In the genomic region with DNA sequence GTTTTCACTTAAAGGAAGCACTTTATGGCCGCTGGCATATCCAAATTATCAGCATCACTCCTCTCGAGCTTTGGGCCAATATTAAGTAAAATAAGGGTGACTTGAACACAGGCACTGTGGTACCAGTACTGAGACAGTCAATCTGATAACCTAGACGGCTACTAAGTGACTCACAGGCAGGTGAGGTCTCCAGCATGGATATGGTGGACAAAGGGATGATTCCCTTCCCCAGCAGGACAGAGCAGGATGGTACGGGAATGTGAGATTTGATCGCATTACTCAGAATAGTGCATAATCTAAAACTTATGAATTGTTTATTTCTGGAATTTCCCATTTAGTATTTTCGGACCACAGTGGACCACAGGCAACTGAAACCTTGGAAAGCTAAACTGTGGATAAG, we compare ENCODE assay signal across 34 cellular contexts.
"Had no signal": no experiment of that assay in that cellular context is flagged by ENCODE, and none has a peak within 500 bp of the region (broad histone marks: within the 10 kb centered on the region; RNA-seq: fewer than 3 reads in every experiment).

No MANE protein-coding gene starts in this region.

- H3K4me3 Mint-ChIP-seq: activated CD4-positive, alpha-beta memory T cell treated with anti-CD3 and anti-CD28 coated beads for 36 hours; activated CD4-positive, alpha-beta T cell treated with anti-CD3 and anti-CD28 coated beads for 36 hours; activated CD4-positive, alpha-beta T cell treated with anti-CD3 and anti-CD28 coated beads, Interleukin-2, amount 10 ng/mL, durations not matched to agents 24 days and 14 days; activated CD8-positive, alpha-beta memory T cell treated with anti-CD3 and anti-CD28 coated beads, Interleukin-2, amount 10 ng/mL, durations not matched to agents 7 days and 5 days; activated CD8-positive, alpha-beta T cell treated with anti-CD3 and anti-CD28 coated beads, Interleukin-2, amount 10 ng/mL, durations not matched to agents 7 days and 5 days; activated naive CD4-positive, alpha-beta T cell treated with anti-CD3 and anti-CD28 coated beads, Interleukin-2, amount 10 ng/mL, durations not matched to agents 7 days and 5 days; activated naive CD8-positive, alpha-beta T cell treated with anti-CD3 and anti-CD28 coated beads, Interleukin-2, amount 10 ng/mL, durations not matched to agents 7 days and 5 days; central memory CD8-positive, alpha-beta T cell; dendritic cell treated with granulocyte-macrophage colony-stimulating factor and Interleukin-4, amounts not matched to agents 40 ng/mL and 50 ng/mL, for 4 days; endodermal cell; T-helper 17 cell; T-helper 2 cell treated with Interferon-gamma antibody and Interleukin-4, amounts not matched to agents 5 μg/mL and 100 μg/mL, for 36 hours had no signal

- H3K9me3 Mint-ChIP-seq: activated CD4-positive, alpha-beta memory T cell treated with anti-CD3 and anti-CD28 coated beads for 36 hours; activated CD4-positive, alpha-beta T cell treated with anti-CD3 and anti-CD28 coated beads, Interleukin-2, amount 10 ng/mL, durations not matched to agents 24 days and 14 days; activated naive CD4-positive, alpha-beta T cell treated with anti-CD3 and anti-CD28 coated beads, Interleukin-2, amount 10 ng/mL, durations not matched to agents 7 days and 5 days; activated naive CD4-positive, alpha-beta T cell treated with anti-CD3 and anti-CD28 coated beads, Interleukin-2, amount 50 U/mL, for 72 hours; activated naive CD8-positive, alpha-beta T cell treated with anti-CD3 and anti-CD28 coated beads, Interleukin-2, amount 10 ng/mL, durations not matched to agents 7 days and 5 days; central memory CD8-positive, alpha-beta T cell; dendritic cell treated with granulocyte-macrophage colony-stimulating factor and Interleukin-4, amounts not matched to agents 40 ng/mL and 50 ng/mL, for 4 days; endodermal cell; T-helper 2 cell treated with Interferon-gamma antibody and Interleukin-4, amounts not matched to agents 5 μg/mL and 100 μg/mL, for 36 hours had no signal

- H3K9me3 ChIP-seq: ascending aorta, esophagus muscularis mucosa, gastroesophageal sphincter, heart right ventricle had no signal

- H3K27ac ChIP-seq: ascending aorta, brain microvascular endothelial cell, coronary artery, dorsolateral prefrontal cortex, esophagus muscularis mucosa, gastroesophageal sphincter, heart right ventricle, WERI-Rb-1 had no signal

- H3K27ac Mint-ChIP-seq: activated CD4-positive, alpha-beta memory T cell treated with anti-CD3 and anti-CD28 coated beads for 36 hours; activated CD4-positive, alpha-beta T cell treated with anti-CD3 and anti-CD28 coated beads for 36 hours; activated CD4-positive, alpha-beta T cell treated with anti-CD3 and anti-CD28 coated beads, Interleukin-2, amount 10 ng/mL, durations not matched to agents 24 days and 14 days; activated CD8-positive, alpha-beta memory T cell treated with anti-CD3 and anti-CD28 coated beads, Interleukin-2, amount 10 ng/mL, durations not matched to agents 7 days and 5 days; activated CD8-positive, alpha-beta T cell treated with anti-CD3 and anti-CD28 coated beads, Interleukin-2, amount 10 ng/mL, durations not matched to agents 7 days and 5 days; activated naive CD4-positive, alpha-beta T cell treated with anti-CD3 and anti-CD28 coated beads, Interleukin-2, amount 10 ng/mL, durations not matched to agents 7 days and 5 days; activated naive CD4-positive, alpha-beta T cell treated with anti-CD3 and anti-CD28 coated beads, Interleukin-2, amount 50 U/mL, for 72 hours; activated naive CD8-positive, alpha-beta T cell treated with anti-CD3 and anti-CD28 coated beads, Interleukin-2, amount 10 ng/mL, durations not matched to agents 7 days and 5 days; dendritic cell treated with granulocyte-macrophage colony-stimulating factor and Interleukin-4, amounts not matched to agents 40 ng/mL and 50 ng/mL, for 4 days; endodermal cell; T-helper 17 cell; T-helper 2 cell treated with Interferon-gamma antibody and Interleukin-4, amounts not matched to agents 5 μg/mL and 100 μg/mL, for 36 hours had no signal

- FAIRE-seq: bronchial epithelial cell had no signal

- H3K36me3 ChIP-seq: ascending aorta, brain microvascular endothelial cell had no signal

- H3K4me1 Mint-ChIP-seq: activated CD4-positive, alpha-beta T cell treated with anti-CD3 and anti-CD28 coated beads, Interleukin-2, amount 10 ng/mL, durations not matched to agents 24 days and 14 days; activated CD8-positive, alpha-beta memory T cell treated with anti-CD3 and anti-CD28 coated beads, Interleukin-2, amount 10 ng/mL, durations not matched to agents 7 days and 5 days; activated naive CD4-positive, alpha-beta T cell treated with anti-CD3 and anti-CD28 coated beads, Interleukin-2, amount 10 ng/mL, durations not matched to agents 7 days and 5 days; central memory CD8-positive, alpha-beta T cell; T-helper 17 cell had no signal

- H3K36me3 Mint-ChIP-seq: activated CD4-positive, alpha-beta memory T cell treated with anti-CD3 and anti-CD28 coated beads for 36 hours; activated CD8-positive, alpha-beta memory T cell treated with anti-CD3 and anti-CD28 coated beads, Interleukin-2, amount 10 ng/mL, durations not matched to agents 7 days and 5 days; activated naive CD4-positive, alpha-beta T cell treated with anti-CD3 and anti-CD28 coated beads, Interleukin-2, amount 10 ng/mL, durations not matched to agents 7 days and 5 days; activated naive CD4-positive, alpha-beta T cell treated with anti-CD3 and anti-CD28 coated beads, Interleukin-2, amount 50 U/mL, for 72 hours; activated naive CD8-positive, alpha-beta T cell treated with anti-CD3 and anti-CD28 coated beads, Interleukin-2, amount 10 ng/mL, durations not matched to agents 7 days and 5 days had no signal

- H3K4me3 ChIP-seq: ascending aorta, coronary artery, dorsolateral prefrontal cortex, esophagus muscularis mucosa, gastroesophageal sphincter, heart right ventricle had no signal

- DNase-seq: activated CD4-positive, alpha-beta memory T cell treated with anti-CD3 and anti-CD28 coated beads for 36 hours; activated CD4-positive, alpha-beta T cell treated with anti-CD3 and anti-CD28 coated beads for 36 hours; activated CD4-positive, alpha-beta T cell treated with anti-CD3 and anti-CD28 coated beads, Interleukin-2, amount 10 ng/mL, durations not matched to agents 24 days and 14 days; activated CD4-positive, CD25-positive, alpha-beta regulatory T cell; activated CD4-positive, CD25-positive, alpha-beta regulatory T cell treated with anti-CD3 and anti-CD28 coated beads, Interleukin-2, amount 50 U/mL, for 72 hours; activated CD8-positive, alpha-beta memory T cell treated with anti-CD3 and anti-CD28 coated beads, Interleukin-2, amount 10 ng/mL, durations not matched to agents 7 days and 5 days; activated CD8-positive, alpha-beta memory T cell treated with anti-CD3 and anti-CD28 coated beads, Interleukin-2, amount 50 U/mL, for 4 hours; activated CD8-positive, alpha-beta T cell treated with anti-CD3 and anti-CD28 coated beads, Interleukin-2, amount 10 ng/mL, durations not matched to agents 7 days and 5 days; activated gamma-delta T cell; activated naive CD4-positive, alpha-beta T cell; activated naive CD4-positive, alpha-beta T cell treated with anti-CD3 and anti-CD28 coated beads, Interleukin-2, amount 10 ng/mL, durations not matched to agents 7 days and 5 days; activated naive CD8-positive, alpha-beta T cell treated with anti-CD3 and anti-CD28 coated beads, Interleukin-2, amount 10 ng/mL, durations not matched to agents 7 days and 5 days; activated T-cell treated with anti-CD3 and anti-CD28 coated beads, Interleukin-2, amount 50 U/mL, for 1 hour; activated T-cell treated with anti-CD3 and anti-CD28 coated beads, Interleukin-2, amount 50 U/mL, for 48 hours; brain microvascular endothelial cell; dorsolateral prefrontal cortex; effector memory CD4-positive, alpha-beta T cell; endodermal cell; erythroblast; foreskin melanocyte; heart right ventricle; T-helper 1 cell; T-helper 17 cell; T1000; WERI-Rb-1 had no signal

- H3K4me1 ChIP-seq: ascending aorta had no signal

- H3K27me3 Mint-ChIP-seq: activated CD4-positive, alpha-beta T cell treated with anti-CD3 and anti-CD28 coated beads for 36 hours; activated naive CD8-positive, alpha-beta T cell treated with anti-CD3 and anti-CD28 coated beads, Interleukin-2, amount 10 ng/mL, durations not matched to agents 7 days and 5 days; central memory CD8-positive, alpha-beta T cell had no signal

- H3K27me3 ChIP-seq: ascending aorta, brain microvascular endothelial cell, dorsolateral prefrontal cortex, esophagus muscularis mucosa, gastroesophageal sphincter had no signal
